2 cellular contexts compared by ENCODE assay signal in genomic region chr7:141875453-141875852, GRCh38.
A peak's percentile ranks its signal among the peaks of the same experiment; 100 is the strongest.
TF ChIP-seq lines count a peak whose summit lies in the region.

No MANE protein-coding gene starts in this region.

TF ChIP-seq in HepG2, 621 proteins besides CTCF, POLR2A, EP300 and RAD21:
- TF ChIP-seq ZFP36L2 (CRISPR knock-in tag; IDR thresholded peaks at IDR 0.05) (no peak), ATF7 (IDR thresholded peaks at IDR 0.05) (0 out of 2 replicates have a peak, but pooled peaks have one; percentile 28), ATF7 (CRISPR knock-in tag; IDR thresholded peaks at IDR 0.05) (no peak), DBP (CRISPR knock-in tag; IDR thresholded peaks at IDR 0.05; ENCODE audit: not compliant biosample characterization) (no peak)

TF ChIP-seq in H1, 55 proteins besides CTCF, POLR2A, EP300 and RAD21:
- TF ChIP-seq SIX5 (IDR thresholded peaks at IDR 0.05; ENCODE audit: low read depth, low read length): no peak
- TF ChIP-seq CEBPB (IDR thresholded peaks at IDR 0.05; ENCODE audit: low read depth, low read length): peak; percentile 53; the same call in 1 of the 2 replicates
- TF ChIP-seq HDAC2 (IDR thresholded peaks at IDR 0.05; ENCODE audit: borderline replicate concordance in 1 of 2, low read depth in 2 of 2, low read length in 2 of 2): no peak
